Comparison of ENCODE assay signal across 1 cellular context in the genomic region with DNA sequence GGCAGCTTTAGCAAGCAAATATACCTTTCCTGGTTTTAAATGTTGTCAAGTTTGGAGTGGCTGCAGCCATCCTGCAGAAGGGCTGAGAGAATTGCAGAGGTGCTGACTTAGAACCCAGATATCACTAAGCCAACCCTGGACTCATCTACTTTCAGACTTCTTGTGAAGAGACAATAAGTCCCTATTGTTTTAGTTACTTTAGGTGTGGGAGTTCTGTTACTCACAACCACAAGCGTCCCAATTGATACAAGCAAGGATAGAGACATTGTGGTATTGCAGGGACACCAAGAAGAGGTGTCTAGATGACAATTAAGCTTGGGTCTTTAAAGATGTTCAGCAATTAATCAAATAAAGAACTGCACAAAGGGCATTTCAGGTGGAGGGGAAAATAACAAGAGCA.
TF ChIP-seq lines count a peak whose summit lies in the region.

No MANE protein-coding gene starts in this region.

TF ChIP-seq in HepG2, 621 proteins besides CTCF, POLR2A, EP300 and RAD21:
- no peak for TF ChIP-seq SP5 (CRISPR knock-in tag; IDR thresholded peaks at IDR 0.05; ENCODE audit: borderline replicate concordance, low read depth)
- TF ChIP-seq, protein P1, sequence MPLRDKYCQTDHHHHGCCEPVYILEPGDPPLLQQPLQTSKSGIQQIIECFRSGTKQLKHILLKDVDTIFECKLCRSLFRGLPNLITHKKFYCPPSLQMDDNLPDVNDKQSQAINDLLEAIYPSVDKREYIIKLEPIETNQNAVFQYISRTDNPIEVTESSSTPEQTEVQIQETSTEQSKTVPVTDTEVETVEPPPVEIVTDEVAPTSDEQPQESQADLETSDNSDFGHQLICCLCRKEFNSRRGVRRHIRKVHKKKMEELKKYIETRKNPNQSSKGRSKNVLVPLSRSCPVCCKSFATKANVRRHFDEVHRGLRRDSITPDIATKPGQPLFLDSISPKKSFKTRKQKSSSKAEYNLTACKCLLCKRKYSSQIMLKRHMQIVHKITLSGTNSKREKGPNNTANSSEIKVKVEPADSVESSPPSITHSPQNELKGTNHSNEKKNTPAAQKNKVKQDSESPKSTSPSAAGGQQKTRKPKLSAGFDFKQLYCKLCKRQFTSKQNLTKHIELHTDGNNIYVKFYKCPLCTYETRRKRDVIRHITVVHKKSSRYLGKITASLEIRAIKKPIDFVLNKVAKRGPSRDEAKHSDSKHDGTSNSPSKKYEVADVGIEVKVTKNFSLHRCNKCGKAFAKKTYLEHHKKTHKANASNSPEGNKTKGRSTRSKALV (CRISPR knock-in tag; IDR thresholded peaks at IDR 0.05), result no peak
- no peak for TF ChIP-seq ZC3H4 (CRISPR knock-in tag; IDR thresholded peaks at IDR 0.05; ENCODE audit: borderline replicate concordance)
- no peak for TF ChIP-seq STAT5B (CRISPR knock-in tag; IDR thresholded peaks at IDR 0.05)
- no peak for TF ChIP-seq PAWR (CRISPR knock-in tag; IDR thresholded peaks at IDR 0.05; ENCODE audit: borderline replicate concordance)
- TF ChIP-seq ZNF12 (CRISPR knock-in tag; IDR thresholded peaks at IDR 0.05), result no peak
- TF ChIP-seq ZNF510 (CRISPR knock-in tag; IDR thresholded peaks at IDR 0.05; ENCODE audit: low read depth), result no peak
- TF ChIP-seq, protein P2, sequence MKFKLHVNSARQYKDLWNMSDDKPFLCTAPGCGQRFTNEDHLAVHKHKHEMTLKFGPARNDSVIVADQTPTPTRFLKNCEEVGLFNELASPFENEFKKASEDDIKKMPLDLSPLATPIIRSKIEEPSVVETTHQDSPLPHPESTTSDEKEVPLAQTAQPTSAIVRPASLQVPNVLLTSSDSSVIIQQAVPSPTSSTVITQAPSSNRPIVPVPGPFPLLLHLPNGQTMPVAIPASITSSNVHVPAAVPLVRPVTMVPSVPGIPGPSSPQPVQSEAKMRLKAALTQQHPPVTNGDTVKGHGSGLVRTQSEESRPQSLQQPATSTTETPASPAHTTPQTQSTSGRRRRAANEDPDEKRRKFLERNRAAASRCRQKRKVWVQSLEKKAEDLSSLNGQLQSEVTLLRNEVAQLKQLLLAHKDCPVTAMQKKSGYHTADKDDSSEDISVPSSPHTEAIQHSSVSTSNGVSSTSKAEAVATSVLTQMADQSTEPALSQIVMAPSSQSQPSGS (CRISPR knock-in tag; IDR thresholded peaks at IDR 0.05), result no peak
- TF ChIP-seq, protein P3, sequence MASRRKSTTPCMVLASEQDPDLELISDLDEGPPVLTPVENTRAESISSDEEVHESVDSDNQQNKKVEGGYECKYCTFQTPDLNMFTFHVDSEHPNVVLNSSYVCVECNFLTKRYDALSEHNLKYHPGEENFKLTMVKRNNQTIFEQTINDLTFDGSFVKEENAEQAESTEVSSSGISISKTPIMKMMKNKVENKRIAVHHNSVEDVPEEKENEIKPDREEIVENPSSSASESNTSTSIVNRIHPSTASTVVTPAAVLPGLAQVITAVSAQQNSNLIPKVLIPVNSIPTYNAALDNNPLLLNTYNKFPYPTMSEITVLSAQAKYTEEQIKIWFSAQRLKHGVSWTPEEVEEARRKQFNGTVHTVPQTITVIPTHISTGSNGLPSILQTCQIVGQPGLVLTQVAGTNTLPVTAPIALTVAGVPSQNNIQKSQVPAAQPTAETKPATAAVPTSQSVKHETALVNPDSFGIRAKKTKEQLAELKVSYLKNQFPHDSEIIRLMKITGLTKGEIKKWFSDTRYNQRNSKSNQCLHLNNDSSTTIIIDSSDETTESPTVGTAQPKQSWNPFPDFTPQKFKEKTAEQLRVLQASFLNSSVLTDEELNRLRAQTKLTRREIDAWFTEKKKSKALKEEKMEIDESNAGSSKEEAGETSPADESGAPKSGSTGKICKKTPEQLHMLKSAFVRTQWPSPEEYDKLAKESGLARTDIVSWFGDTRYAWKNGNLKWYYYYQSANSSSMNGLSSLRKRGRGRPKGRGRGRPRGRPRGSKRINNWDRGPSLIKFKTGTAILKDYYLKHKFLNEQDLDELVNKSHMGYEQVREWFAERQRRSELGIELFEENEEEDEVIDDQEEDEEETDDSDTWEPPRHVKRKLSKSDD (CRISPR knock-in tag; IDR thresholded peaks at IDR 0.05; ENCODE audit: low read depth), result no peak
